Comparison of ENCODE assay signal across 24 cellular contexts in genomic region chr20:64051033-64051452, GRCh38. TPM values are rescaled to one million over a fixed set of nuclear protein-coding genes. Genes with fewer than 3 reads are reported as not detected.
A peak's percentile ranks its signal among the peaks of the same experiment; 100 is the strongest.
DNase-seq lines count a peak whose midpoint lies in the region; ATAC-seq, FAIRE-seq and TF ChIP-seq lines count a peak whose summit lies in the region.
"Had no signal": no experiment of that assay in that cellular context is flagged by ENCODE, and none has a peak within 500 bp of the region (broad histone marks: within the 10 kb centered on the region; RNA-seq: fewer than 3 reads in every experiment).

No MANE protein-coding gene starts in this region.

- no peak for TF ChIP-seq RAD21 in H1 (IDR thresholded peaks at IDR 0.05 in 1 of 2, conservative IDR thresholded peaks at IDR 0.05 in 1 of 2; ENCODE audit: low read depth in 2 of 2, low read length in 2 of 2)

- DNase-seq in Panc1 (ENCODE audit: low read depth, low spot score) (no peak), H1 (ENCODE audit: low read depth in 1 of 2, low spot score in 2 of 2) (no peak), lung (ENCODE audit: low spot score) (no peak), endodermal cell (no peak), ureter (ENCODE audit: low spot score) (no peak), OCI-M1 (lab: John Stamatoyannopoulos, UW) (no peak), NCI-H146 treated with DMSO at 0.1 percent for 48 hours (lab: John Stamatoyannopoulos, UW; ENCODE audit: unreplicated experiment) (no peak)
- DNase-seq: activated CD4-positive, alpha-beta T cell treated with anti-CD3 and anti-CD28 coated beads, Interleukin-2, amount 50 U/mL, for 1 hour; activated gamma-delta T cell; activated naive CD8-positive, alpha-beta T cell treated with anti-CD3 and anti-CD28 coated beads, Interleukin-2, amount 50 U/mL, for 24 hours; CD4-positive, alpha-beta memory T cell; GDM1; mammary epithelial cell; MG63; NCI-H1417 treated with DMSO at 0.1 percent for 48 hours; NCI-H524; stimulated activated CD8-positive, alpha-beta memory T cell treated with anti-CD3 and anti-CD28 coated beads, Interleukin-4, amount 100 ng/mL, for 48 hours; WERI-Rb-1 had no signal

- WGBS in H1 (ENCODE audit: extremely low coverage in 1 of 2, insufficient coverage in 1 of 2, insufficient read length in 1 of 2, insufficient replicate concordance in 2 of 2, low coverage in 1 of 2, low lambda C conversion rate in 2 of 2, missing lambda C conversion rate in 1 of 2), 2 experiments: 84% methylated on average over 6 of the region's 11 CpGs; no CpG with 5 or more reads in 1 of the 2 experiments
- 60 to 67% methylated on average over 11 of the region's 11 CpGs for WGBS in lung, 2 donors
- WGBS in endodermal cell (ENCODE audit: insufficient coverage in 1 of 2, insufficient read length in 1 of 2), 2 experiments: 93 to 97% methylated on average over 9 to 11 of the region's 11 CpGs

- no peaks in the 10 kb centered on the region for H3K36me3 Mint-ChIP-seq in endodermal cell (ENCODE audit: low read depth)
- H3K36me3 Mint-ChIP-seq: brain; CD4-positive, alpha-beta memory T cell had no signal

- peaks cover 4% of the 10 kb centered on the region; the same call in 1 of the 2 replicates for H3K23me2 ChIP-seq in H1 (ENCODE audit: low read depth, low read length)

- H3K23ac ChIP-seq in H1 (ENCODE audit: insufficient read length): no peak overlapping the region

- in situ Hi-C loops in Panc1 (cut with HindIII; ENCODE audit: low pct_unique_long_range_greater_than_20kb, low sequenced_read_pairs): no loop called here

- H3K79me1 ChIP-seq in H1 (ENCODE audit: low read depth, low read length): no peaks in the 10 kb centered on the region

- H2BK15ac ChIP-seq in H1 (ENCODE audit: low read length): no peak overlapping the region

- no peak overlapping the region for H3K27ac Mint-ChIP-seq in endodermal cell
- H3K27ac Mint-ChIP-seq: activated naive CD8-positive, alpha-beta T cell treated with anti-CD3 and anti-CD28 coated beads, Interleukin-2, amount 50 U/mL, for 24 hours; brain; CD4-positive, alpha-beta memory T cell had no signal

- H3K27me3 Mint-ChIP-seq in endodermal cell (ENCODE audit: insufficient read depth): peaks cover 39% of the 10 kb centered on the region

- FAIRE-seq in H1 (lab: Jason Lieb, UNC): no peak
- FAIRE-seq: colon, endometrium, GM18507, H54 had no signal

- H3K9ac ChIP-seq in H1 (replicated peaks in 1 of 4; ENCODE audit: extremely low read depth in 1 of 4, low read depth in 3 of 4, low read length in 3 of 4) (no peak overlapping the region), stomach smooth muscle (ENCODE audit: low read length in 2 of 2) (no peak overlapping the region), endodermal cell (ENCODE audit: extremely low read depth, low read length, poor library complexity, severe bottlenecking) (no peak overlapping the region)

- no peak overlapping the region for H4K5ac ChIP-seq in H1 (ENCODE audit: insufficient read length, low read depth, low read length)

- no peak overlapping the region for H4K91ac ChIP-seq in H1 (replicated peaks; ENCODE audit: insufficient read length, low read length)

- no TSS peak for BruUV-seq in Panc1 (replicated peaks; lab: Mats Ljungman, UMichigan)

- CTCF ChIA-PET in Panc1 (lab: Charles Lee) (interaction anchor here (1.1 kb wide), 1 partner anchor 19 kb away, joined by 3 read pairs; no protein-coding TSS in a partner anchor), H1 (lab: Charles Lee; ENCODE audit: partially characterized antibody) (interaction anchor here (0.8 to 15.0 kb wide), 6 partner anchors 8 to 69 kb away, joined by 3 to 139 read pairs (median 30); partner anchors contain the start of genes LKAAEAR1, OPRL1 and RGS19)

- H3K4me3 Mint-ChIP-seq in endodermal cell: no peak overlapping the region
- H3K4me3 Mint-ChIP-seq: activated naive CD8-positive, alpha-beta T cell treated with anti-CD3 and anti-CD28 coated beads, Interleukin-2, amount 50 U/mL, for 24 hours; brain had no signal

- H3K9me3 Mint-ChIP-seq in endodermal cell: no peaks in the 10 kb centered on the region
- H3K9me3 Mint-ChIP-seq: activated naive CD8-positive, alpha-beta T cell treated with anti-CD3 and anti-CD28 coated beads, Interleukin-2, amount 50 U/mL, for 24 hours; CD4-positive, alpha-beta memory T cell had no signal

- H3K9me3 ChIP-seq in Panc1 (ENCODE audit: control insufficient read depth, insufficient read depth, low read depth, low read length): no peaks in the 10 kb centered on the region
- H3K9me3 ChIP-seq in H1 (ENCODE audit: insufficient read depth in 2 of 2, low read depth in 1 of 2, low read length in 1 of 2): no peaks in the 10 kb centered on the region
- peaks cover 0 to 3% of the 10 kb centered on the region in 2 donors for H3K9me3 ChIP-seq in lung (ENCODE audit: control insufficient read depth in 2 of 2, insufficient read depth in 1 of 2, low read length in 1 of 2)
- no peaks in the 10 kb centered on the region for H3K9me3 ChIP-seq in stomach smooth muscle (ENCODE audit: control insufficient read depth in 2 of 2, low read length in 2 of 2)
- no peaks in the 10 kb centered on the region for H3K9me3 ChIP-seq in endodermal cell (ENCODE audit: control insufficient read depth, low read length)
- H3K9me3 ChIP-seq: MG63 had no signal

- H3K27me3 ChIP-seq in Panc1 (ENCODE audit: control insufficient read depth, insufficient read depth, low read length): no peaks in the 10 kb centered on the region
- peaks cover 41 to 60% (median 50%) of the 10 kb centered on the region in 4 experiments for H3K27me3 ChIP-seq in H1 (replicated peaks in 1 of 4; ENCODE audit: control insufficient read depth in 3 of 4, extremely low read depth in 1 of 4, insufficient read depth in 3 of 4, low read length in 3 of 4)
- H3K27me3 ChIP-seq in lung (ENCODE audit: control insufficient read depth, insufficient read depth): peaks cover 7% of the 10 kb centered on the region
- H3K27me3 ChIP-seq in stomach smooth muscle (ENCODE audit: control insufficient read depth in 1 of 2, insufficient read depth in 2 of 2, low read length in 2 of 2): peaks cover 46 to 60% of the 10 kb centered on the region in 2 donors
- H3K27me3 ChIP-seq in endodermal cell (ENCODE audit: control insufficient read depth, insufficient read depth, low read length, poor library complexity, severe bottlenecking): peaks cover 22% of the 10 kb centered on the region
- H3K27me3 ChIP-seq: MG63 had no signal

- TF ChIP-seq EP300 in H1 (IDR thresholded peaks at IDR 0.05; ENCODE audit: borderline replicate concordance in 1 of 2, low read depth in 2 of 2, low read length in 2 of 2): no peak

- no peak overlapping the region; the same call in 1 of the 2 replicates for H2BK20ac ChIP-seq in H1 (ENCODE audit: low read length)

- TF ChIP-seq CTCF in Panc1 (IDR thresholded peaks at IDR 0.05) (no peak), H1 (IDR thresholded peaks at IDR 0.05; ENCODE audit: control extremely low read depth in 1 of 3, insufficient read depth in 1 of 3, low read depth in 1 of 3, low read length in 3 of 3) (no peak), lung (IDR thresholded peaks at IDR 0.05; ENCODE audit: control extremely low read depth, extremely low read depth) (no peak), endodermal cell (conservative IDR thresholded peaks at IDR 0.05) (no peak)

- no peak overlapping the region for H2AFZ ChIP-seq in H1 (ENCODE audit: low read length)

- TF ChIP-seq POLR2A in H1 (IDR thresholded peaks at IDR 0.05; ENCODE audit: control extremely low read depth in 1 of 2, low read depth in 2 of 2, low read length in 2 of 2): no peak

- H2AK5ac ChIP-seq in H1 (ENCODE audit: low read depth, low read length): 0 out of 2 replicates have a peak overlapping the region, but pooled peaks have one; percentile 24

- H2BK12ac ChIP-seq in H1 (ENCODE audit: low read depth, low read length): no peak overlapping the region

- no peak overlapping the region for H2BK120ac ChIP-seq in H1 (replicated peaks; ENCODE audit: low read depth, low read length)

- no peak overlapping the region for H2BK5ac ChIP-seq in H1 (ENCODE audit: low read depth, low read length)

- intact Hi-C loops in Panc1 (cut with micrococcal nuclease; ENCODE audit: unreplicated experiment): no loop called here

- H3K79me2 ChIP-seq in H1 (ENCODE audit: control insufficient read depth in 1 of 2, insufficient read depth in 2 of 2, low read length in 2 of 2): no peaks in the 10 kb centered on the region

- ATAC-seq in Panc1 (no peak), lung (ENCODE audit: insufficient read depth, low FRiP score) (no peak)
- ATAC-seq: activated naive CD8-positive, alpha-beta T cell treated with anti-CD3 and anti-CD28 coated beads, Interleukin-2, amount 50 U/mL, for 24 hours had no signal

- H3K4ac ChIP-seq in H1 (replicated peaks; ENCODE audit: insufficient read length, low read depth, low read length): no peak overlapping the region

- H3K36me3 ChIP-seq in Panc1 (ENCODE audit: control insufficient read depth, insufficient read depth, low read length): no peaks in the 10 kb centered on the region
- peaks cover 0 to 10% (median 0%) of the 10 kb centered on the region in 4 experiments; a peak in 1 of 8 replicates for H3K36me3 ChIP-seq in H1 (ENCODE audit: control insufficient read depth in 2 of 4, insufficient read depth in 4 of 4, low read length in 3 of 4)
- peaks cover 0 to 8% of the 10 kb centered on the region in 2 donors for H3K36me3 ChIP-seq in lung (ENCODE audit: control insufficient read depth in 2 of 2, insufficient read depth in 2 of 2, low read length in 2 of 2)
- H3K36me3 ChIP-seq in stomach smooth muscle (ENCODE audit: control insufficient read depth in 2 of 2, insufficient read depth in 2 of 2, low read length in 2 of 2): no peaks in the 10 kb centered on the region
- no peaks in the 10 kb centered on the region for H3K36me3 ChIP-seq in endodermal cell (ENCODE audit: control insufficient read depth, insufficient read depth, low read length)
- H3K36me3 ChIP-seq: MG63, WERI-Rb-1 had no signal

- no peak overlapping the region; a peak in 1 of 4 replicates for H3K4me2 ChIP-seq in H1 (ENCODE audit: insufficient read depth in 1 of 2, low read depth in 2 of 2, low read length in 2 of 2)

- H4K8ac ChIP-seq in H1 (ENCODE audit: extremely low read depth, insufficient read depth, low read length): no peak overlapping the region

- peaks cover 18% of the 10 kb centered on the region for H3K4me1 Mint-ChIP-seq in endodermal cell

- no peaks in the 10 kb centered on the region for H4K20me1 ChIP-seq in H1 (replicated peaks in 1 of 2; ENCODE audit: control insufficient read depth in 1 of 2, insufficient read depth in 2 of 2, low read length in 2 of 2)

- POLR2A ChIA-PET in Panc1 (lab: Charles Lee): no interaction called here
- POLR2A ChIA-PET in H1 (lab: Charles Lee; ENCODE audit: partially characterized antibody): interaction anchor here (0.9 to 2.0 kb wide), 3 partner anchors 9 to 393 kb away, joined by 3 to 9 read pairs (median 4); partner anchors contain the start of gene RTEL1

- H3K18ac ChIP-seq in H1 (ENCODE audit: extremely low read depth, low read length): no peak overlapping the region

- peaks cover 55% of the 10 kb centered on the region for H3K4me1 ChIP-seq in Panc1 (ENCODE audit: control insufficient read depth, insufficient read depth, low read length)
- H3K4me1 ChIP-seq in H1 (replicated peaks in 1 of 4; ENCODE audit: control insufficient read depth in 3 of 4, insufficient read depth in 4 of 4, low read length in 3 of 4): peaks cover 0 to 24% (median 11%) of the 10 kb centered on the region in 4 experiments; a peak in 6 of 7 replicates
- peaks cover 0 to 10% of the 10 kb centered on the region in 2 donors for H3K4me1 ChIP-seq in lung (ENCODE audit: control insufficient read depth in 2 of 2, insufficient read depth in 2 of 2, low read length in 2 of 2)
- peaks cover 7% of the 10 kb centered on the region for H3K4me1 ChIP-seq in stomach smooth muscle (ENCODE audit: control insufficient read depth, insufficient read depth, low read length)
- peaks cover 20% of the 10 kb centered on the region for H3K4me1 ChIP-seq in endodermal cell (ENCODE audit: control insufficient read depth, insufficient read depth, low read length)

- H3K56ac ChIP-seq in H1 (replicated peaks; ENCODE audit: insufficient read length, low read depth, low read length): no peak overlapping the region

- H3K27ac ChIP-seq in Panc1 (ENCODE audit: low read length) (peak overlapping the region; percentile 84), H1 (ENCODE audit: low read depth, low read length) (no peak overlapping the region), lung (ENCODE audit: low read depth in 1 of 2, low read length in 1 of 2) (peak overlapping the region; percentile 81 to 90), stomach smooth muscle (ENCODE audit: low read length) (peak overlapping the region; percentile 41), endodermal cell (ENCODE audit: low read depth, low read length) (no peak overlapping the region)
- H3K27ac ChIP-seq: WERI-Rb-1 had no signal

- no peak overlapping the region for H3K14ac ChIP-seq in H1 (ENCODE audit: insufficient read length)

- H3K4me3 ChIP-seq in Panc1 (ENCODE audit: low read depth in 2 of 2, low read length in 2 of 2) (no peak overlapping the region), H1 (ENCODE audit: extremely low read depth in 1 of 4, insufficient read depth in 2 of 4, low read depth in 3 of 4, low read length in 4 of 4) (no peak overlapping the region), lung (no peak overlapping the region), stomach smooth muscle (ENCODE audit: low read length in 2 of 2) (no peak overlapping the region), endodermal cell (ENCODE audit: low read length) (no peak overlapping the region)
- H3K4me3 ChIP-seq: MG63 had no signal

RNA-seq across cellular contexts. Expression of gene SOX18, which starts 1.6 kb away (rescaled TPM):
- total RNA-seq in Panc1 (2021; ENCODE audit: unreplicated experiment) (18.7 TPM), lung (10 to 100 TPM; 12.1 to 52.2 TPM), endodermal cell (1 to 10 TPM; 2.3 to 2.8 TPM), ureter (28.1 TPM)
- 25.7 TPM for polyA plus RNA-seq in Panc1 (2012; ENCODE audit: insufficient read length)
- 0.23 TPM in 1 of 2 replicates, not detected in the other for total RNA-seq in H1 (2021; fragmentation: NEBNext Ultra II Directional; extraction: Animal tissue kit (Norgen Biotek cat#: 25700))
- polyA plus RNA-seq in H1 (2011; rRNA removed) (0.08 and 0.09 TPM in 2 replicates), lung (10 to 100 TPM; 26.9 to 31.7 TPM)
- polyA plus RNA-seq in H1 (2011; cell fraction: cytosol; rRNA removed): not detected
- 0.13 TPM for polyA plus RNA-seq in H1 (2011; cell fraction: nucleus; rRNA removed)
- polyA plus RNA-seq in H1 (2012, experiment 1 of 2): 0.14 to 0.16 TPM in 2 of 4 replicates, not detected in the others
- 0.22 TPM for polyA plus RNA-seq in H1 (2012, experiment 2 of 2)
- polyA plus RNA-seq in H1 (2013, experiment 1 of 2): 0.34 TPM
- polyA plus RNA-seq in H1 (2013, experiment 2 of 2): 0.39 TPM
- not detected in 2 replicates for polyA minus RNA-seq in H1 (2011; rRNA and poly(A)+ RNA removed)
- not detected for polyA minus RNA-seq in H1 (2011; cell fraction: cytosol; rRNA and poly(A)+ RNA removed)
- polyA minus RNA-seq in H1 (2011; cell fraction: nucleus; rRNA and poly(A)+ RNA removed): 0.30 TPM
- 0.57 TPM for polyA plus RNA-seq in endodermal cell (2013, experiment 1 of 2)
- polyA plus RNA-seq in endodermal cell (2013, experiment 2 of 2): 0.95 TPM
- total RNA-seq: CD4-positive, alpha-beta memory T cell had no signal
- polyA plus RNA-seq: CD4-positive, alpha-beta memory T cell; mammary epithelial cell had no signal

RNA-seq across cellular contexts. Expression of gene TCEA2, which starts 12.0 kb away (rescaled TPM):
- total RNA-seq in Panc1 (2021; ENCODE audit: unreplicated experiment) (38.5 TPM), lung (10 to 100 TPM; 28.5 to 32.8 TPM), endodermal cell (100 to 1,000 TPM in 1 of 2 donors, 10 to 100 TPM in 1; 64.3 to 110 TPM), ureter (43.6 TPM)
- 79.2 TPM for polyA plus RNA-seq in Panc1 (2012; ENCODE audit: insufficient read length)
- total RNA-seq in H1 (2021; fragmentation: NEBNext Ultra II Directional; extraction: Animal tissue kit (Norgen Biotek cat#: 25700)): 41.4 and 46.3 TPM in 2 replicates
- polyA plus RNA-seq in H1 (2011; rRNA removed) (42.3 and 66.0 TPM in 2 replicates), lung (10 to 100 TPM; 18.3 to 32.9 TPM)
- polyA plus RNA-seq in H1 (2011; cell fraction: cytosol; rRNA removed): 52.5 TPM
- 118 TPM for polyA plus RNA-seq in H1 (2011; cell fraction: nucleus; rRNA removed)
- polyA plus RNA-seq in H1 (2012, experiment 1 of 2): 34.2 to 60.1 TPM (median 48.8 TPM) in 4 replicates
- 35.4 TPM for polyA plus RNA-seq in H1 (2012, experiment 2 of 2)
- 55.3 TPM for polyA plus RNA-seq in H1 (2013, experiment 1 of 2)
- 51.7 TPM for polyA plus RNA-seq in H1 (2013, experiment 2 of 2)
- 9.5 and 12.8 TPM in 2 replicates for polyA minus RNA-seq in H1 (2011; rRNA and poly(A)+ RNA removed)
- 14.2 TPM for polyA minus RNA-seq in H1 (2011; cell fraction: cytosol; rRNA and poly(A)+ RNA removed)
- 35.6 TPM for polyA minus RNA-seq in H1 (2011; cell fraction: nucleus; rRNA and poly(A)+ RNA removed)
- 82.9 TPM for polyA plus RNA-seq in endodermal cell (2013, experiment 1 of 2)
- polyA plus RNA-seq in endodermal cell (2013, experiment 2 of 2): 77.1 TPM

RNA-seq across cellular contexts. Expression of gene C20orf204, which starts 15.1 kb away (rescaled TPM):
- total RNA-seq in Panc1 (2021; ENCODE audit: unreplicated experiment) (1.9 TPM), lung (1 to 10 TPM; 1.3 to 2.0 TPM), endodermal cell (1 to 10 TPM; 4.0 to 4.1 TPM), ureter (1.9 TPM)
- polyA plus RNA-seq in Panc1 (2012; ENCODE audit: insufficient read length): 3.3 TPM
- total RNA-seq in H1 (2021; fragmentation: NEBNext Ultra II Directional; extraction: Animal tissue kit (Norgen Biotek cat#: 25700)): 0.52 and 0.61 TPM in 2 replicates
- polyA plus RNA-seq in H1 (2011; rRNA removed) (0.39 and 0.96 TPM in 2 replicates), lung (under 1 TPM; 0.50 to 0.63 TPM)
- 0.36 TPM for polyA plus RNA-seq in H1 (2011; cell fraction: cytosol; rRNA removed)
- 2.6 TPM for polyA plus RNA-seq in H1 (2011; cell fraction: nucleus; rRNA removed)
- polyA plus RNA-seq in H1 (2012, experiment 1 of 2): 0.10 to 0.39 TPM (median 0.25 TPM) in 4 replicates
- polyA plus RNA-seq in H1 (2012, experiment 2 of 2): 0.13 TPM
- polyA plus RNA-seq in H1 (2013, experiment 1 of 2): 0.57 TPM
- 0.40 TPM for polyA plus RNA-seq in H1 (2013, experiment 2 of 2)
- polyA minus RNA-seq in H1 (2011; rRNA and poly(A)+ RNA removed): 0.29 and 0.41 TPM in 2 replicates
- 0.22 TPM for polyA minus RNA-seq in H1 (2011; cell fraction: cytosol; rRNA and poly(A)+ RNA removed)
- 2.3 TPM for polyA minus RNA-seq in H1 (2011; cell fraction: nucleus; rRNA and poly(A)+ RNA removed)
- 0.78 TPM for polyA plus RNA-seq in endodermal cell (2013, experiment 1 of 2)
- polyA plus RNA-seq in endodermal cell (2013, experiment 2 of 2): 0.75 TPM

RNA-seq across cellular contexts. Expression of gene RGS19, which starts 28.3 kb away (rescaled TPM):
- total RNA-seq in Panc1 (2021; ENCODE audit: unreplicated experiment) (32.0 TPM), lung (10 to 100 TPM; 15.1 to 50.7 TPM), endodermal cell (10 to 100 TPM; 14.6 to 15.8 TPM), ureter (10.3 TPM)
- polyA plus RNA-seq in Panc1 (2012; ENCODE audit: insufficient read length): 41.4 TPM
- 12.7 and 13.1 TPM in 2 replicates for total RNA-seq in H1 (2021; fragmentation: NEBNext Ultra II Directional; extraction: Animal tissue kit (Norgen Biotek cat#: 25700))
- polyA plus RNA-seq in H1 (2011; rRNA removed) (16.8 and 21.9 TPM in 2 replicates), lung (10 to 100 TPM; 19.5 to 99.0 TPM)
- polyA plus RNA-seq in H1 (2011; cell fraction: cytosol; rRNA removed): 14.6 TPM
- polyA plus RNA-seq in H1 (2011; cell fraction: nucleus; rRNA removed): 18.9 TPM
- 9.5 to 12.1 TPM (median 10.6 TPM) in 4 replicates for polyA plus RNA-seq in H1 (2012, experiment 1 of 2)
- 8.8 TPM for polyA plus RNA-seq in H1 (2012, experiment 2 of 2)
- 9.0 TPM for polyA plus RNA-seq in H1 (2013, experiment 1 of 2)
- polyA plus RNA-seq in H1 (2013, experiment 2 of 2): 8.9 TPM
- polyA minus RNA-seq in H1 (2011; rRNA and poly(A)+ RNA removed): 4.3 and 4.8 TPM in 2 replicates
- 8.7 TPM for polyA minus RNA-seq in H1 (2011; cell fraction: cytosol; rRNA and poly(A)+ RNA removed)
- 6.3 TPM for polyA minus RNA-seq in H1 (2011; cell fraction: nucleus; rRNA and poly(A)+ RNA removed)
- 10.7 TPM for polyA plus RNA-seq in endodermal cell (2013, experiment 1 of 2)
- polyA plus RNA-seq in endodermal cell (2013, experiment 2 of 2): 10.8 TPM

RNA-seq across cellular contexts. Expression of gene OPRL1, which starts 28.8 kb away (rescaled TPM):
- total RNA-seq in Panc1 (2021; ENCODE audit: unreplicated experiment) (3.9 TPM), lung (1 to 10 TPM; 1.6 to 2.5 TPM), endodermal cell (1 to 10 TPM; 4.1 to 5.5 TPM), ureter (0.42 TPM)
- 9.5 TPM for polyA plus RNA-seq in Panc1 (2012; ENCODE audit: insufficient read length)
- 0.52 and 0.63 TPM in 2 replicates for total RNA-seq in H1 (2021; fragmentation: NEBNext Ultra II Directional; extraction: Animal tissue kit (Norgen Biotek cat#: 25700))
- polyA plus RNA-seq in H1 (2011; rRNA removed) (0.98 and 2.0 TPM in 2 replicates), lung (1 to 10 TPM in 1 of 2 donors, under 1 TPM in 1; 0.45 to 3.1 TPM)
- polyA plus RNA-seq in H1 (2011; cell fraction: cytosol; rRNA removed): 1.3 TPM
- 2.1 TPM for polyA plus RNA-seq in H1 (2011; cell fraction: nucleus; rRNA removed)
- 0.52 to 1.4 TPM (median 1.1 TPM) in 4 replicates for polyA plus RNA-seq in H1 (2012, experiment 1 of 2)
- polyA plus RNA-seq in H1 (2012, experiment 2 of 2): 0.81 TPM
- 0.39 TPM for polyA plus RNA-seq in H1 (2013, experiment 1 of 2)
- 0.46 TPM for polyA plus RNA-seq in H1 (2013, experiment 2 of 2)
- polyA minus RNA-seq in H1 (2011; rRNA and poly(A)+ RNA removed): 1.2 and 1.4 TPM in 2 replicates
- polyA minus RNA-seq in H1 (2011; cell fraction: cytosol; rRNA and poly(A)+ RNA removed): 1.4 TPM
- 0.50 TPM for polyA minus RNA-seq in H1 (2011; cell fraction: nucleus; rRNA and poly(A)+ RNA removed)
- polyA plus RNA-seq in endodermal cell (2013, experiment 1 of 2): 3.0 TPM
- polyA plus RNA-seq in endodermal cell (2013, experiment 2 of 2): 2.8 TPM

Comparison
In these comparisons a context has a peak if more than half of its experiments do, and no peak if none do; other contexts are left out.
1. H3K27ac ChIP-seq: peak in Panc1 (single experiment), lung (2 of 2) and stomach smooth muscle (single experiment); none in H1 (single experiment) and endodermal cell (single experiment).